1 cellular context compared by ENCODE assay signal in genomic region chr13:102395939-102396338, GRCh38.
TF ChIP-seq lines count a peak whose summit lies in the region.

No MANE protein-coding gene starts in this region.

TF ChIP-seq in GM23338, 12 proteins besides CTCF, POLR2A, EP300 and RAD21:
- TF ChIP-seq EZH2 (IDR thresholded peaks at IDR 0.05; ENCODE audit: low read depth, unreplicated experiment), result no peak
- no peak for TF ChIP-seq NANOG (IDR thresholded peaks at IDR 0.05; ENCODE audit: borderline replicate concordance)
- no peak for TF ChIP-seq POLR2AphosphoS5 (IDR thresholded peaks at IDR 0.05; ENCODE audit: low read depth)
- TF ChIP-seq CREB1 (CRISPR knock-in tag; IDR thresholded peaks at IDR 0.05; ENCODE audit: low read depth), result no peak
